Comparison of ENCODE assay signal across 21 cellular contexts in genomic region chr13:100667894-100668293, GRCh38.
"Had no signal": no experiment of that assay in that cellular context is flagged by ENCODE, and none has a peak within 500 bp of the region (broad histone marks: within the 10 kb centered on the region; RNA-seq: fewer than 3 reads in every experiment).

No MANE protein-coding gene starts in this region.

- ATAC-seq: activated CD4-positive, alpha-beta T cell treated with anti-CD3 and anti-CD28 coated beads for 36 hours; esophagus mucosa; left colon; mucosa of descending colon; sciatic nerve; stimulated activated memory B cell treated with anti-CD40 and anti-IgM and Interleukin-4, amounts not matched to agents 10 μg/mL and 1 μg/mL and 100 μg/mL, for 72 hours; T-helper 17 cell had no signal

- H3K27ac ChIP-seq: SK-N-MC, thyroid gland had no signal

- H3K27ac Mint-ChIP-seq: activated B cell treated with CpG ODN at 0.5 μM for 24 hours; activated CD4-positive, alpha-beta T cell treated with anti-CD3 and anti-CD28 coated beads for 36 hours; activated naive CD4-positive, alpha-beta T cell treated with anti-CD3 and anti-CD28 coated beads for 36 hours; activated T-cell treated with anti-CD3 and anti-CD28 coated beads, Interleukin-2, amount 50 U/mL, for 24 hours; stimulated activated memory B cell treated with anti-CD40 and anti-IgM and Interleukin-4, amounts not matched to agents 10 μg/mL and 1 μg/mL and 100 μg/mL, for 72 hours had no signal

- H3K4me3 Mint-ChIP-seq: activated B cell treated with CpG ODN at 0.5 μM for 24 hours; activated CD4-positive, alpha-beta T cell treated with anti-CD3 and anti-CD28 coated beads for 36 hours; activated naive CD4-positive, alpha-beta T cell treated with anti-CD3 and anti-CD28 coated beads for 36 hours; activated T-cell treated with anti-CD3 and anti-CD28 coated beads, Interleukin-2, amount 50 U/mL, for 24 hours; stimulated activated memory B cell treated with anti-CD40 and anti-IgM and Interleukin-4, amounts not matched to agents 10 μg/mL and 1 μg/mL and 100 μg/mL, for 72 hours; T-helper 17 cell had no signal

- DNase-seq: activated B cell treated with CpG ODN at 0.5 μM for 24 hours; activated CD4-positive, alpha-beta T cell treated with anti-CD3 and anti-CD28 coated beads for 36 hours; activated CD4-positive, alpha-beta T cell treated with anti-CD3 and anti-CD28 coated beads, Interleukin-2, amount 50 U/mL, for 4 hours; activated CD8-positive, alpha-beta memory T cell treated with anti-CD3 and anti-CD28 coated beads for 24 hours; activated CD8-positive, alpha-beta memory T cell treated with anti-CD3 and anti-CD28 coated beads, Interleukin-2, amount 50 U/mL, for 4 hours; activated naive CD4-positive, alpha-beta T cell treated with anti-CD3 and anti-CD28 coated beads for 36 hours; activated T-cell treated with anti-CD3 and anti-CD28 coated beads, Interleukin-2, amount 50 U/mL, for 24 hours; effector memory CD4-positive, alpha-beta T cell; hippocampal formation; left colon; mesenchymal stem cell; mucosa of descending colon; occipital lobe; stimulated activated CD4-positive, alpha-beta T cell treated with anti-CD3 and anti-CD28 coated beads, Interleukin-15, amount 100 ng/mL, for 24 hours; SW 1271; T-helper 17 cell; thyroid gland had no signal

- H3K9me3 Mint-ChIP-seq: activated B cell treated with CpG ODN at 0.5 μM for 24 hours; activated naive CD4-positive, alpha-beta T cell treated with anti-CD3 and anti-CD28 coated beads for 36 hours; activated T-cell treated with anti-CD3 and anti-CD28 coated beads, Interleukin-2, amount 50 U/mL, for 24 hours; stimulated activated memory B cell treated with anti-CD40 and anti-IgM and Interleukin-4, amounts not matched to agents 10 μg/mL and 1 μg/mL and 100 μg/mL, for 72 hours had no signal

- H3K27me3 Mint-ChIP-seq: activated B cell treated with CpG ODN at 0.5 μM for 24 hours; activated CD4-positive, alpha-beta T cell treated with anti-CD3 and anti-CD28 coated beads for 36 hours; activated T-cell treated with anti-CD3 and anti-CD28 coated beads, Interleukin-2, amount 50 U/mL, for 24 hours; stimulated activated memory B cell treated with anti-CD40 and anti-IgM and Interleukin-4, amounts not matched to agents 10 μg/mL and 1 μg/mL and 100 μg/mL, for 72 hours; T-helper 17 cell had no signal
